Comparison of ENCODE assay signal across 2 cellular contexts in genomic region chr2:70890469-70891065, GRCh38.
TF ChIP-seq lines count a peak whose summit lies in the region.

No MANE protein-coding gene starts in this region.

TF ChIP-seq in SK-N-SH treated with all-trans-retinoic acid at 6 μM for 48 hours, 23 proteins besides CTCF, POLR2A, EP300 and RAD21:
- TF ChIP-seq ZC3H10 (CRISPR knock-in tag; IDR thresholded peaks at IDR 0.05) (no peak), OSR1 (CRISPR knock-in tag; IDR thresholded peaks at IDR 0.05) (no peak), RARB (CRISPR knock-in tag; IDR thresholded peaks at IDR 0.05) (no peak), CREB5 (CRISPR knock-in tag; IDR thresholded peaks at IDR 0.05; ENCODE audit: low read depth) (no peak), GLIS3 (CRISPR knock-in tag; IDR thresholded peaks at IDR 0.05) (no peak), TCF4 (CRISPR knock-in tag; IDR thresholded peaks at IDR 0.05; ENCODE audit: borderline replicate concordance) (no peak), ARNTL (CRISPR knock-in tag; IDR thresholded peaks at IDR 0.05; ENCODE audit: borderline replicate concordance, low read depth) (no peak), ISL1 (CRISPR knock-in tag; IDR thresholded peaks at IDR 0.05) (no peak), ZNF565 (CRISPR knock-in tag; conservative IDR thresholded peaks at IDR 0.05; ENCODE audit: low read depth) (no peak), CSRNP3 (CRISPR knock-in tag; IDR thresholded peaks at IDR 0.05) (no peak), CSDC2 (CRISPR knock-in tag; IDR thresholded peaks at IDR 0.05) (no peak), SNAI2 (CRISPR knock-in tag; IDR thresholded peaks at IDR 0.05) (no peak), ZFP3 (CRISPR knock-in tag; IDR thresholded peaks at IDR 0.05) (no peak), PPARA (CRISPR knock-in tag; IDR thresholded peaks at IDR 0.05; ENCODE audit: borderline replicate concordance) (no peak), ZFP30 (CRISPR knock-in tag; IDR thresholded peaks at IDR 0.05) (no peak), ZNF70 (CRISPR knock-in tag; IDR thresholded peaks at IDR 0.05) (no peak), TOX (CRISPR knock-in tag; IDR thresholded peaks at IDR 0.05; ENCODE audit: borderline replicate concordance) (no peak), ESRRG (CRISPR knock-in tag; IDR thresholded peaks at IDR 0.05) (no peak), TSHZ2 (CRISPR knock-in tag; IDR thresholded peaks at IDR 0.05) (no peak)

TF ChIP-seq in SK-N-SH, 30 proteins besides CTCF, POLR2A, EP300 and RAD21:
- no peak for TF ChIP-seq RFX5 (IDR thresholded peaks at IDR 0.05; ENCODE audit: low read length)
- TF ChIP-seq TAF1 (IDR thresholded peaks at IDR 0.05; ENCODE audit: borderline replicate concordance, low read depth, low read length): no peak
- TF ChIP-seq FOSL2 (IDR thresholded peaks at IDR 0.05; ENCODE audit: borderline replicate concordance, low read depth): no peak
- TF ChIP-seq JUND (IDR thresholded peaks at IDR 0.05): no peak
- TF ChIP-seq USF2 (IDR thresholded peaks at IDR 0.05; ENCODE audit: borderline replicate concordance, low read depth, low read length): no peak
- TF ChIP-seq RXRA (IDR thresholded peaks at IDR 0.05; ENCODE audit: borderline replicate concordance, low read depth): no peak
- TF ChIP-seq TEAD4 (IDR thresholded peaks at IDR 0.05; ENCODE audit: borderline replicate concordance, insufficient read depth): no peak
- no peak for TF ChIP-seq CHD2 (IDR thresholded peaks at IDR 0.05; ENCODE audit: low read length, partially characterized antibody)
- no peak for TF ChIP-seq PBX3 (IDR thresholded peaks at IDR 0.05)
- TF ChIP-seq IRF3 (IDR thresholded peaks at IDR 0.05; ENCODE audit: low read depth, low read length): no peak
- TF ChIP-seq USF1 (IDR thresholded peaks at IDR 0.05; ENCODE audit: borderline replicate concordance, low read depth): no peak
- no peak for TF ChIP-seq YY1 (IDR thresholded peaks at IDR 0.05; ENCODE audit: low read depth)
- no peak for TF ChIP-seq ELF1 (IDR thresholded peaks at IDR 0.05)
- TF ChIP-seq SMC3 (IDR thresholded peaks at IDR 0.05; ENCODE audit: low read depth, low read length): no peak
- TF ChIP-seq EZH2phosphoT487 (IDR thresholded peaks at IDR 0.05; ENCODE audit: borderline replicate concordance, low read depth): no peak
- TF ChIP-seq GABPA (IDR thresholded peaks at IDR 0.05; ENCODE audit: low read depth): no peak
- TF ChIP-seq FOXM1 (IDR thresholded peaks at IDR 0.05; ENCODE audit: low read depth): no peak
- TF ChIP-seq TCF12 (IDR thresholded peaks at IDR 0.05): no peak
- no peak for TF ChIP-seq NFIC (IDR thresholded peaks at IDR 0.05; ENCODE audit: borderline replicate concordance)
